In genomic region chr19:27843861-27844260, GRCh38 we compare ENCODE assay signal across 36 cellular contexts.
"Had no signal": no experiment of that assay in that cellular context is flagged by ENCODE, and none has a peak within 500 bp of the region (broad histone marks: within the 10 kb centered on the region; RNA-seq: fewer than 3 reads in every experiment).

No MANE protein-coding gene starts in this region.

- H3K4me1 Mint-ChIP-seq: activated CD4-positive, alpha-beta T cell treated with anti-CD3 and anti-CD28 coated beads, Interleukin-2, amount 10 ng/mL, durations not matched to agents 24 days and 14 days; activated naive CD8-positive, alpha-beta T cell treated with anti-CD3 and anti-CD28 coated beads for 36 hours; activated T-helper 17 cell treated with anti-CD3 and anti-CD28 coated beads, Interleukin-2, amount 50 U/mL, for 72 hours; T-cell; WTC11 had no signal

- H3K4me1 ChIP-seq: adrenal gland, body of pancreas, breast epithelium had no signal

- H3K27me3 Mint-ChIP-seq: activated CD4-positive, alpha-beta memory T cell treated with anti-CD3 and anti-CD28 coated beads for 36 hours; activated CD4-positive, alpha-beta T cell treated with anti-CD3 and anti-CD28 coated beads, Interleukin-2, amount 10 ng/mL, durations not matched to agents 24 days and 14 days; activated CD8-positive, alpha-beta T cell treated with anti-CD3 and anti-CD28 coated beads for 36 hours; activated naive CD8-positive, alpha-beta T cell treated with anti-CD3 and anti-CD28 coated beads for 36 hours; activated T-helper 17 cell treated with anti-CD3 and anti-CD28 coated beads, Interleukin-2, amount 50 U/mL, for 72 hours; T-cell had no signal

- DNase-seq: activated CD4-positive, alpha-beta memory T cell treated with anti-CD3 and anti-CD28 coated beads for 36 hours; activated CD4-positive, alpha-beta T cell treated with anti-CD3 and anti-CD28 coated beads for 1 hour; activated CD4-positive, alpha-beta T cell treated with anti-CD3 and anti-CD28 coated beads for 4 hours; activated CD4-positive, alpha-beta T cell treated with anti-CD3 and anti-CD28 coated beads, Interleukin-2, amount 10 ng/mL, durations not matched to agents 24 days and 14 days; activated CD4-positive, alpha-beta T cell treated with anti-CD3 and anti-CD28 coated beads, Interleukin-2, amount 50 U/mL, for 1 hour; activated CD4-positive, alpha-beta T cell treated with anti-CD3 and anti-CD28 coated beads, Interleukin-2, amount 50 U/mL, for 4 hours; activated CD4-positive, CD25-positive, alpha-beta regulatory T cell; activated CD8-positive, alpha-beta memory T cell treated with anti-CD3 and anti-CD28 coated beads, Interleukin-2, amount 50 U/mL, for 4 hours; activated CD8-positive, alpha-beta T cell treated with anti-CD3 and anti-CD28 coated beads for 36 hours; activated effector memory CD4-positive, alpha-beta T cell treated with anti-CD3 and anti-CD28 coated beads, Interleukin-2, amount 50 U/mL, for 16 hours; activated gamma-delta T cell treated with Interleukin-2 at 50 U/mL for 16 hours; activated naive CD4-positive, alpha-beta T cell; activated naive CD4-positive, alpha-beta T cell treated with anti-CD3 and anti-CD28 coated beads for 36 hours; activated naive CD4-positive, alpha-beta T cell treated with anti-CD3 and anti-CD28 coated beads, Interleukin-2, amount 50 U/mL, for 16 hours; activated naive CD8-positive, alpha-beta T cell treated with anti-CD3 and anti-CD28 coated beads for 36 hours; activated T-cell treated with anti-CD3 and anti-CD28 coated beads for 4 hours; activated T-cell treated with anti-CD3 and anti-CD28 coated beads, Interleukin-2, amount 50 U/mL, for 1 hour; activated T-cell treated with anti-CD3 and anti-CD28 coated beads, Interleukin-2, amount 50 U/mL, for 4 hours; activated T-cell treated with anti-CD3 and anti-CD28 coated beads, Interleukin-2, amount 50 U/mL, for 72 hours; adrenal gland; amniotic stem cell; aorta; body of pancreas; brain microvascular endothelial cell; central memory CD4-positive, alpha-beta T cell; T-cell; T-helper 2 cell; T-helper 9 cell had no signal

- H3K9me3 ChIP-seq: adrenal gland had no signal

- ATAC-seq: activated CD4-positive, CD25-positive, alpha-beta regulatory T cell treated with anti-CD3 and anti-CD28 coated beads, Interleukin-2, amount 50 U/mL, for 24 hours; activated CD8-positive, alpha-beta T cell treated with anti-CD3 and anti-CD28 coated beads for 36 hours; activated naive CD4-positive, alpha-beta T cell treated with anti-CD3 and anti-CD28 coated beads, Interleukin-2, amount 50 U/mL, for 72 hours; activated T-cell treated with anti-CD3 and anti-CD28 coated beads, Interleukin-2, amount 50 U/mL, for 4 hours; activated T-cell treated with anti-CD3 and anti-CD28 coated beads, Interleukin-2, amount 50 U/mL, for 72 hours; activated T-helper 17 cell treated with anti-CD3 and anti-CD28 coated beads, Interleukin-2, amount 50 U/mL, for 72 hours; body of pancreas; T-cell; WTC11 had no signal

- H3K27me3 ChIP-seq: adrenal gland, body of pancreas, brain microvascular endothelial cell, breast epithelium had no signal

- H3K4me3 Mint-ChIP-seq: activated CD4-positive, alpha-beta memory T cell treated with anti-CD3 and anti-CD28 coated beads for 36 hours; activated CD4-positive, alpha-beta T cell treated with anti-CD3 and anti-CD28 coated beads, Interleukin-2, amount 10 ng/mL, durations not matched to agents 24 days and 14 days; activated CD8-positive, alpha-beta T cell treated with anti-CD3 and anti-CD28 coated beads for 36 hours; activated naive CD4-positive, alpha-beta T cell treated with anti-CD3 and anti-CD28 coated beads for 36 hours; activated naive CD8-positive, alpha-beta T cell treated with anti-CD3 and anti-CD28 coated beads for 36 hours; activated T-cell treated with anti-CD3 and anti-CD28 coated beads, Interleukin-2, amount 50 U/mL, for 4 hours; activated T-cell treated with anti-CD3 and anti-CD28 coated beads, Interleukin-2, amount 50 U/mL, for 72 hours; activated T-helper 1 cell treated with anti-CD3 and anti-CD28 coated beads, Interleukin-12 subunit alpha, Interleukin-12 subunit beta, Interleukin-2, Interleukin-4 antibody, amounts not matched to agents 30 ng/mL and 10 ng/mL and 1 ng/mL, durations not matched to agents 14 hours and 24 hours and 36 hours; activated T-helper 17 cell treated with anti-CD3 and anti-CD28 coated beads, Interleukin-2, amount 50 U/mL, for 72 hours; T-cell; T-helper 2 cell treated with Interferon-gamma antibody and Interleukin-4, amounts not matched to agents 5 μg/mL and 100 μg/mL, for 36 hours; WTC11 had no signal

- H3K4me3 ChIP-seq: adrenal gland, body of pancreas, breast epithelium had no signal

- H3K36me3 ChIP-seq: adrenal gland, brain microvascular endothelial cell, breast epithelium had no signal

- H3K27ac ChIP-seq: adrenal gland, body of pancreas, brain microvascular endothelial cell, breast epithelium, VCaP had no signal

- H3K27ac Mint-ChIP-seq: activated CD4-positive, alpha-beta memory T cell treated with anti-CD3 and anti-CD28 coated beads for 36 hours; activated CD4-positive, alpha-beta T cell treated with anti-CD3 and anti-CD28 coated beads, Interleukin-2, amount 10 ng/mL, durations not matched to agents 24 days and 14 days; activated CD8-positive, alpha-beta T cell treated with anti-CD3 and anti-CD28 coated beads for 36 hours; activated naive CD4-positive, alpha-beta T cell treated with anti-CD3 and anti-CD28 coated beads for 36 hours; activated naive CD4-positive, alpha-beta T cell treated with anti-CD3 and anti-CD28 coated beads, Interleukin-2, amount 50 U/mL, for 72 hours; activated naive CD8-positive, alpha-beta T cell treated with anti-CD3 and anti-CD28 coated beads for 36 hours; activated T-cell treated with anti-CD3 and anti-CD28 coated beads, Interleukin-2, amount 50 U/mL, for 72 hours; activated T-helper 1 cell treated with anti-CD3 and anti-CD28 coated beads, Interleukin-12 subunit alpha, Interleukin-12 subunit beta, Interleukin-2, Interleukin-4 antibody, amounts not matched to agents 30 ng/mL and 10 ng/mL and 1 ng/mL, durations not matched to agents 14 hours and 24 hours and 36 hours; activated T-helper 17 cell treated with anti-CD3 and anti-CD28 coated beads, Interleukin-2, amount 50 U/mL, for 72 hours; T-cell; T-helper 2 cell treated with Interferon-gamma antibody and Interleukin-4, amounts not matched to agents 5 μg/mL and 100 μg/mL, for 36 hours; WTC11 had no signal
